Comparison of ENCODE assay signal across 26 cellular contexts in genomic region chr19:5111051-5111450, GRCh38.
"Had no signal": no experiment of that assay in that cellular context is flagged by ENCODE, and none has a peak within 500 bp of the region (broad histone marks: within the 10 kb centered on the region; RNA-seq: fewer than 3 reads in every experiment).

No MANE protein-coding gene starts in this region.

- H3K4me1 ChIP-seq: foreskin keratinocyte, lower lobe of right lung, psoas muscle, spleen, testis had no signal

- ATAC-seq: effector memory CD8-positive, alpha-beta T cell; foreskin keratinocyte; gastroesophageal sphincter; heart right ventricle; left colon; left ventricle myocardium superior; lower lobe of right lung; naive thymus-derived CD8-positive, alpha-beta T cell; psoas muscle; right cardiac atrium; stimulated activated memory B cell treated with anti-CD40 and anti-IgM and Interleukin-4, amounts not matched to agents 10 μg/mL and 1 μg/mL and 100 μg/mL, for 72 hours; stimulated activated naive CD8-positive, alpha-beta T cell treated with anti-CD3 and anti-CD28 coated beads, Interleukin-15, Interleukin-2, amounts not matched to agents 100 U/mL and 50 U/mL, for 24 hours had no signal

- H3K9me3 ChIP-seq: gastroesophageal sphincter, lower lobe of right lung, ovary, psoas muscle, testis, tibial artery had no signal

- H3K27me3 ChIP-seq: foreskin keratinocyte, gastroesophageal sphincter, heart right ventricle, ovary, spleen, testis, tibial artery had no signal

- H3K4me3 ChIP-seq: gastroesophageal sphincter, heart right ventricle, lower lobe of right lung, ovary, psoas muscle, skin epidermis, spleen, testis, tibial artery had no signal

- H3K27ac ChIP-seq: foreskin keratinocyte, gastroesophageal sphincter, heart right ventricle, lower lobe of right lung, ovary, psoas muscle, skin epidermis, spleen, testis, tibial artery had no signal

- DNase-seq: cortex of kidney; effector memory CD8-positive, alpha-beta T cell; foreskin keratinocyte; heart right ventricle; hippocampal formation; immature natural killer cell; islet precursor cell; kidney glomerular epithelial cell; left colon; left ventricle myocardium superior; lower lobe of right lung; naive thymus-derived CD8-positive, alpha-beta T cell; nephron progenitor cell; occipital lobe; ovary; posterior cingulate gyrus; psoas muscle; spleen; stimulated activated CD4-positive, alpha-beta T cell treated with anti-CD3 and anti-CD28 coated beads, Interleukin-4, amount 100 ng/mL, for 4 hours; stimulated activated naive CD8-positive, alpha-beta T cell treated with anti-CD3 and anti-CD28 coated beads, Interleukin-15, Interleukin-2, amounts not matched to agents 100 U/mL and 50 U/mL, for 24 hours; testis; tibial artery had no signal

- H3K36me3 ChIP-seq: ovary had no signal
